Comparison of ENCODE assay signal across 8 cellular contexts in genomic region chr5:141849371-141850182, GRCh38. TPM values are rescaled to one million over a fixed set of nuclear protein-coding genes. Genes with fewer than 3 reads are reported as not detected.
DNase-seq lines count a peak whose midpoint lies in the region; ATAC-seq and TF ChIP-seq lines count a peak whose summit lies in the region.

No MANE protein-coding gene starts in this region.

- H3K4me1 ChIP-seq in KMS-11 (ENCODE audit: low read depth, poor library complexity, severe bottlenecking) (peaks cover 15% of the 10 kb centered on the region), SJCRH30 (no peaks in the 10 kb centered on the region), suprapubic skin (peaks cover 25% of the 10 kb centered on the region)

- peak overlapping the region; percentile 75 for H3K27ac Mint-ChIP-seq in activated naive CD4-positive, alpha-beta T cell treated with anti-CD3 and anti-CD28 coated beads for 36 hours

- TF ChIP-seq POLR2A in suprapubic skin (IDR thresholded peaks at IDR 0.05), result peak; percentile 42 to 44

- H3K4me3 Mint-ChIP-seq in activated naive CD4-positive, alpha-beta T cell treated with anti-CD3 and anti-CD28 coated beads for 36 hours, result peak overlapping the region; percentile 86

- DNase-seq in DMS53 (lab: John Stamatoyannopoulos, UW) (peak; percentile 98), SJCRH30 (peak; percentile 83 to 84), germinal center (ENCODE audit: low spot score) (peak; percentile 85), occipital lobe (lab: John Stamatoyannopoulos, UW) (peak; percentile 73), suprapubic skin (ENCODE audit: low spot score in 2 of 2) (peak; percentile 90 to 92)
- DNase-seq in activated naive CD4-positive, alpha-beta T cell treated with anti-CD3 and anti-CD28 coated beads for 36 hours, result peak; percentile 84

- no peaks in the 10 kb centered on the region for H3K79me2 ChIP-seq in KMS-11 (ENCODE audit: insufficient read depth, low read depth)

- H3K36me3 ChIP-seq in KMS-11 (ENCODE audit: insufficient read depth) (no peaks in the 10 kb centered on the region), SJCRH30 (no peaks in the 10 kb centered on the region), suprapubic skin (peaks cover 3% of the 10 kb centered on the region)

- no peaks in the 10 kb centered on the region for H3K9me3 Mint-ChIP-seq in activated naive CD4-positive, alpha-beta T cell treated with anti-CD3 and anti-CD28 coated beads for 36 hours

- 1% methylated on average over 14 of the region's 76 CpGs for WGBS in suprapubic skin

- no peak for TF ChIP-seq EP300 in suprapubic skin (IDR thresholded peaks at IDR 0.05)

- H3K4me2 ChIP-seq in KMS-11, result peak overlapping the region; percentile 77

- peak overlapping the region; percentile 94 for H2AFZ ChIP-seq in KMS-11 (ENCODE audit: low read depth)

- H3K4me3 ChIP-seq in KMS-11 (IDR thresholded peaks at IDR 0.05; ENCODE audit: insufficient read depth, low read depth, low read length), result no peak overlapping the region
- peak overlapping the region; percentile 72 for H3K4me3 ChIP-seq in SJCRH30
- H3K4me3 ChIP-seq in suprapubic skin, result peak overlapping the region; percentile 79

- H3K9ac ChIP-seq in KMS-11, result peak overlapping the region; percentile 88

- H4K20me1 ChIP-seq in KMS-11 (ENCODE audit: insufficient read depth), result no peaks in the 10 kb centered on the region

- TF ChIP-seq CTCF in KMS-11 (conservative IDR thresholded peaks at IDR 0.05; ENCODE audit: low read depth, low read length) (no peak), suprapubic skin (IDR thresholded peaks at IDR 0.05) (no peak)

- no peaks in the 10 kb centered on the region for H3K9me3 ChIP-seq in SJCRH30 (replicated peaks)
- H3K9me3 ChIP-seq in suprapubic skin, result no peaks in the 10 kb centered on the region

- H3K36me3 Mint-ChIP-seq in activated naive CD4-positive, alpha-beta T cell treated with anti-CD3 and anti-CD28 coated beads for 36 hours (ENCODE audit: low read depth), result no peaks in the 10 kb centered on the region

- peak overlapping the region; percentile 84 for H3K27ac ChIP-seq in KMS-11
- H3K27ac ChIP-seq in SJCRH30, result peak overlapping the region; percentile 75
- peak overlapping the region; percentile 95 for H3K27ac ChIP-seq in suprapubic skin

- no peaks in the 10 kb centered on the region for H3K27me3 Mint-ChIP-seq in activated naive CD4-positive, alpha-beta T cell treated with anti-CD3 and anti-CD28 coated beads for 36 hours (ENCODE audit: low read depth)

- peaks cover 16% of the 10 kb centered on the region for H3K4me1 Mint-ChIP-seq in activated naive CD4-positive, alpha-beta T cell treated with anti-CD3 and anti-CD28 coated beads for 36 hours (ENCODE audit: low read depth)

- peak; percentile 86 for ATAC-seq in GM21529 (IDR thresholded peaks at IDR 0.05; ENCODE audit: unreplicated experiment)

- intact Hi-C loops in activated naive CD4-positive, alpha-beta T cell treated with anti-CD3 and anti-CD28 coated beads for 36 hours (cut with micrococcal nuclease), result loop anchor here (1.0 to 2.0 kb wide), 5 partner anchors 30 to 157 kb away; partner anchors contain the start of genes DELE1 and RNF14

- CTCF ChIA-PET in activated naive CD4-positive, alpha-beta T cell treated with anti-CD3 and anti-CD28 coated beads for 36 hours (lab: Charles Lee), result interaction anchor here (1.1 to 1.4 kb wide), 4 partner anchors 28 to 111 kb away, joined by 3 to 11 read pairs (median 4); partner anchors contain the start of gene PCDH1

- H3K27me3 ChIP-seq in KMS-11 (ENCODE audit: insufficient read depth, low read depth), result no peaks in the 10 kb centered on the region
- H3K27me3 ChIP-seq in SJCRH30, result no peaks in the 10 kb centered on the region; the same call in 1 of the 2 replicates
- H3K27me3 ChIP-seq in suprapubic skin, result no peaks in the 10 kb centered on the region

RNA-seq across cellular contexts. Expression of gene PCDH1, which starts 28.6 kb away (rescaled TPM):
- total RNA-seq in SJCRH30 (2014; rRNA removed; shearing (Covaris generic)), result 0.08 and 0.20 TPM in 2 replicates
- total RNA-seq in activated naive CD4-positive, alpha-beta T cell treated with anti-CD3 and anti-CD28 coated beads for 36 hours, result not detected
- total RNA-seq in occipital lobe (27.0 TPM), suprapubic skin (100 to 1,000 TPM in 1 of 4 donors, 10 to 100 TPM in 3; 76.2 to 122 (median 89.5) TPM)

Comparison
In these comparisons a context has a peak if more than half of its experiments do, and no peak if none do; other contexts are left out.
1. RNA of gene PCDH1, which starts 28.6 kb away (total RNA-seq): 76.2 to 122 TPM in suprapubic skin and 27.0 TPM in occipital lobe (single experiment); 0.08 to 0.20 TPM in SJCRH30 and not detected in activated naive CD4-positive, alpha-beta T cell treated with anti-CD3 and anti-CD28 coated beads for 36 hours; every median in the first group is over 10 times any median in the second.
2. Peak in every context shown above with its lines, with median percentiles within 50 percentile points of each other: DNase-seq and H3K27ac ChIP-seq.